Comparison of ENCODE assay signal across 15 cellular contexts in the genomic region with DNA sequence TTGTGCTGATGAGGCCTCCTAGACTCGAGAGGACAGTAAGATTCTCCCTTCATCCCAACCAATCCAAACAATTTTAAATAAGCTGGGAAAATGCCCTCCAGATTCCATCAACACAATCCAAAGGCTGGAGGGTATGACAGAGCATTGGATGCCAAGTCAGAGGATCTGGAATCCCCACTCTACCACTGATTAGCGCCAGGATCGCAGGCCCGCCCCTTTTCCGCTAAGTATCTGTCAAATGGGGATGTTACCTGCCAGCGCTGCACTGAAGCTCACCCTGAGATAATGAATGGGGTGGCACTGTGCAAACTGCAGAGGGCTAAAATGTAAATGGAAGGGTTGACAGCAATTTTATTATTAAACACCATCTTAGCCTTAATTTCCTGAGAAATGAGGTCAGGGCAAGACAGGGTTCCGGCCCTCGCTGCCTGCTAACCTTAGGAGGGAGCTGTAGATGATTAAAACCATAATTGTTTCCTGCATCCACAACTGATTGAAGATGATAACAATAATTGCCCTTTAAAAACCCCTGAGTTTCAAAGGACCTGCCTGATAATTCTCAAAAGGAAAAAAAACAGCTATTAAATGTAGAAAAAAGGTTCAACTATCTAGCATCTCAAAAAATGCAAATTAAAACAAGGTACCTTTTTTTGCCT. TPM values are rescaled to one million over a fixed set of nuclear protein-coding genes. Genes with fewer than 3 reads are reported as not detected.
A peak's percentile ranks its signal among the peaks of the same experiment; 100 is the strongest.
DNase-seq lines count a peak whose midpoint lies in the region; ATAC-seq lines count a peak whose summit lies in the region.
"Had no signal": no experiment of that assay in that cellular context is flagged by ENCODE, and none has a peak within 500 bp of the region (broad histone marks: within the 10 kb centered on the region; RNA-seq: fewer than 3 reads in every experiment).

No MANE protein-coding gene starts in this region.

- no peaks in the 10 kb centered on the region for H3K4me1 Mint-ChIP-seq in stimulated activated naive B cell treated with anti-CD40 and anti-IgM and Interleukin-4, amounts not matched to agents 10 μg/mL and 1 μg/mL and 100 μg/mL, for 72 hours

- H3K27me3 Mint-ChIP-seq in stimulated activated naive B cell treated with anti-CD40 and anti-IgM and Interleukin-4, amounts not matched to agents 10 μg/mL and 1 μg/mL and 100 μg/mL, for 72 hours = no peaks in the 10 kb centered on the region
- H3K27me3 Mint-ChIP-seq: CD4-positive, CD25-positive, alpha-beta regulatory T cell had no signal

- H3K4me3 Mint-ChIP-seq in stimulated activated naive B cell treated with anti-CD40 and anti-IgM and Interleukin-4, amounts not matched to agents 10 μg/mL and 1 μg/mL and 100 μg/mL, for 72 hours = no peak overlapping the region
- H3K4me3 Mint-ChIP-seq: CD4-positive, CD25-positive, alpha-beta regulatory T cell; H9 had no signal

- H3K36me3 Mint-ChIP-seq in stimulated activated naive B cell treated with anti-CD40 and anti-IgM and Interleukin-4, amounts not matched to agents 10 μg/mL and 1 μg/mL and 100 μg/mL, for 72 hours = peaks cover 42 to 65% of the 10 kb centered on the region in 2 donors

- H3K27ac Mint-ChIP-seq in stimulated activated naive B cell treated with anti-CD40 and anti-IgM and Interleukin-4, amounts not matched to agents 10 μg/mL and 1 μg/mL and 100 μg/mL, for 72 hours = peak overlapping the region; percentile 5
- H3K27ac Mint-ChIP-seq: CD4-positive, CD25-positive, alpha-beta regulatory T cell; H9 had no signal

- DNase-seq in NCI-H1417 (lab: John Stamatoyannopoulos, UW) (peak in 2 of 3 experiments; percentile 23 to 38), NCI-H1417 treated with DMSO at 0.1 percent for 48 hours (lab: John Stamatoyannopoulos, UW) (no peak), NCI-H146 treated with DMSO at 0.1 percent for 48 hours (lab: John Stamatoyannopoulos, UW; ENCODE audit: unreplicated experiment) (peak; percentile 21), dermis blood vessel endothelial cell (peak; percentile 63), ecto neural progenitor cell (ENCODE audit: low spot score) (no peak), OCI-M2 (lab: John Stamatoyannopoulos, UW; ENCODE audit: unreplicated experiment) (no peak), foreskin melanocyte (no peak)
- DNase-seq in stimulated activated naive B cell treated with anti-CD40 and anti-IgM and Interleukin-4, amounts not matched to agents 10 μg/mL and 1 μg/mL and 100 μg/mL, for 72 hours = no peak
- DNase-seq: AML-193; CD4-positive, CD25-positive, alpha-beta regulatory T cell; DMS 273 treated with DMSO at 0.1 percent for 48 hours; GOT3; H9; IMR-90 had no signal

- ATAC-seq in stimulated activated naive B cell treated with anti-CD40 and anti-IgM and Interleukin-4, amounts not matched to agents 10 μg/mL and 1 μg/mL and 100 μg/mL, for 72 hours (replicated peaks) = no peak

- H3K9me3 Mint-ChIP-seq in stimulated activated naive B cell treated with anti-CD40 and anti-IgM and Interleukin-4, amounts not matched to agents 10 μg/mL and 1 μg/mL and 100 μg/mL, for 72 hours = peaks cover 8 to 11% of the 10 kb centered on the region in 2 donors

RNA-seq across cellular contexts. Expression of gene GABBR2, which starts 31.6 kb away (rescaled TPM):
- 0.68 and 1.7 TPM in 2 replicates for total RNA-seq in dermis blood vessel endothelial cell
- total RNA-seq: A673; CD4-positive, CD25-positive, alpha-beta regulatory T cell had no signal

RNA-seq across cellular contexts. Expression of gene ANKS6, which starts 56.0 kb away (rescaled TPM):
- total RNA-seq in dermis blood vessel endothelial cell = 8.0 and 12.6 TPM in 2 replicates

Comparison
In these comparisons a context has a peak if more than half of its experiments do, and no peak if none do; other contexts are left out.
1. DNase-seq: peak in NCI-H1417 (2 of 3), NCI-H146 treated with DMSO at 0.1 percent for 48 hours (single experiment) and dermis blood vessel endothelial cell (single experiment); none in NCI-H1417 treated with DMSO at 0.1 percent for 48 hours (single experiment), stimulated activated naive B cell treated with anti-CD40 and anti-IgM and Interleukin-4, amounts not matched to agents 10 μg/mL and 1 μg/mL and 100 μg/mL, for 72 hours (single experiment), ecto neural progenitor cell (single experiment), OCI-M2 (single experiment) and foreskin melanocyte (single experiment).